Comparison of ENCODE assay signal across 8 cellular contexts in the genomic region with DNA sequence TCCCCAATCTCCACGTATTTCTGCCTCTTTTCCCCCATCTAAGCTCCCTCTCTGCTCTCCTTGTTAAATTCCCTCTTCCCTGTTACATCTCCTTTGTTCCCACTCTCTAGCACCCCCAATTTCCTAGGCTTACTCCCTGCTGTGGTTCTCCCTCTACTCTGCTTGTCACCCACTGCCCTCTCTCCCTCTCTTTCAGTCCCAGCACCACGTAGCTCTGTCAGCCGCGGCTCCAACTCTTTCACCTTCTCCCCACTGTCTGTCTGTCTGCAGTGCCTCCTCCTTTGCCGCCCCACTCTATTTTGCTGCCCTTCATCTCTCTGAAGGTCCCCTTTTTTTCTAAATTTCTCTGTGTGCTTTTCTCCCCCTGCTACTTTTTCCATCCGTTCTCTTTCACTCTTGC. TPM values are rescaled to one million over a fixed set of nuclear protein-coding genes. Genes with fewer than 3 reads are reported as not detected.
A peak's percentile ranks its signal among the peaks of the same experiment; 100 is the strongest.
DNase-seq lines count a peak whose midpoint lies in the region; ATAC-seq and TF ChIP-seq lines count a peak whose summit lies in the region.

No MANE protein-coding gene starts in this region.

- H3K36me3 Mint-ChIP-seq in chondrocyte (ENCODE audit: low read depth): peaks cover 35% of the 10 kb centered on the region

- H3K27ac ChIP-seq in HUES6 (ENCODE audit: low read depth, low read length): no peak overlapping the region
- no peak overlapping the region for H3K27ac ChIP-seq in mucosa of rectum (ENCODE audit: low read depth in 2 of 2, low read length in 2 of 2)

- no peaks in the 10 kb centered on the region for H3K27me3 Mint-ChIP-seq in chondrocyte (ENCODE audit: low read depth)

- H3K27me3 ChIP-seq in HUES6 (ENCODE audit: control insufficient read depth, insufficient read depth, low read length) (no peaks in the 10 kb centered on the region), mucosa of rectum (ENCODE audit: control insufficient read depth in 2 of 2, insufficient read depth in 2 of 2, low read length in 2 of 2) (no peaks in the 10 kb centered on the region)

- TF ChIP-seq CTCF in AG04449 (IDR thresholded peaks at IDR 0.05; ENCODE audit: insufficient read depth, low read length, missing control alignments) (no peak), chondrocyte (IDR thresholded peaks at IDR 0.05) (no peak)

- peaks cover 28% of the 10 kb centered on the region for H3K4me1 Mint-ChIP-seq in chondrocyte (ENCODE audit: low read depth)

- H3K4me1 ChIP-seq in HUES6 (ENCODE audit: control insufficient read depth, insufficient read depth, low read length): no peaks in the 10 kb centered on the region
- H3K4me1 ChIP-seq in mucosa of rectum (ENCODE audit: control insufficient read depth in 2 of 2, insufficient read depth in 2 of 2, low read length in 2 of 2): peaks cover 0 to 6% of the 10 kb centered on the region in 2 donors

- no peak for DNase-seq in AG04449 (ENCODE audit: low read depth, low spot score)
- DNase-seq in chondrocyte (ENCODE audit: low spot score): no peak
- DNase-seq in epidermal melanocyte (ENCODE audit: insufficient read length, low spot score): no peak
- DNase-seq in NCI-H2029 (lab: John Stamatoyannopoulos, UW): no peak
- no peak for DNase-seq in CD1c-positive myeloid dendritic cell (ENCODE audit: extremely low spot score)

- H3K36me3 ChIP-seq in HUES6 (ENCODE audit: control insufficient read depth, insufficient read depth, low read length): peaks cover 13% of the 10 kb centered on the region
- H3K36me3 ChIP-seq in mucosa of rectum (ENCODE audit: control insufficient read depth in 2 of 2, insufficient read depth in 2 of 2, low read length in 2 of 2): peaks cover 13 to 26% of the 10 kb centered on the region in 2 donors

- ATAC-seq in GM18909 (IDR thresholded peaks at IDR 0.05; ENCODE audit: poor library complexity, unreplicated experiment): no peak

- CTCF ChIA-PET in AG04449 (lab: Yijun Ruan, JAX): interaction anchor here (1.0 kb wide), 1 partner anchor 143 kb away, joined by 3 read pairs; no protein-coding TSS in a partner anchor

- peak overlapping the region; percentile 96 for H3K27ac Mint-ChIP-seq in chondrocyte (ENCODE audit: unreplicated experiment)

- H3K9me3 ChIP-seq in HUES6 (ENCODE audit: control insufficient read depth, insufficient read depth, low read depth, low read length) (peaks cover 39% of the 10 kb centered on the region), mucosa of rectum (ENCODE audit: control insufficient read depth in 2 of 2, low read length in 2 of 2) (peaks cover 10 to 16% of the 10 kb centered on the region in 2 donors)

- peak overlapping the region; percentile 85 for H3K4me3 ChIP-seq in AG04449 (ENCODE audit: low read depth, low read length)
- peak overlapping the region; percentile 94 for H3K4me3 ChIP-seq in HUES6 (ENCODE audit: low read depth, low read length)
- H3K4me3 ChIP-seq in mucosa of rectum (ENCODE audit: low read length in 2 of 2): peak overlapping the region; percentile 88 to 100

- H3K9me3 Mint-ChIP-seq in chondrocyte (ENCODE audit: low read depth): peaks cover 35% of the 10 kb centered on the region

- peak overlapping the region; percentile 99 for H3K4me3 Mint-ChIP-seq in chondrocyte (ENCODE audit: unreplicated experiment)

- POLR2A ChIA-PET in AG04449 (lab: Yijun Ruan, JAX): no interaction called here

- H3K9ac ChIP-seq in HUES6 (ENCODE audit: low read length) (peak overlapping the region; percentile 86), mucosa of rectum (ENCODE audit: low read depth in 1 of 2, low read length in 2 of 2) (peak overlapping the region; percentile 78 to 88)

RNA-seq across cellular contexts. Expression of a gene that starts 1.0 kb away (rescaled TPM):
- total RNA-seq in chondrocyte: 24.3 to 46.8 TPM (median 26.4 TPM) in 3 replicates

RNA-seq across cellular contexts. Expression of a gene that starts 45.2 kb away (rescaled TPM):
- total RNA-seq in chondrocyte: 12.8 to 18.6 TPM (median 13.6 TPM) in 3 replicates

RNA-seq across cellular contexts. Expression of a gene that starts 45.9 kb away (rescaled TPM):
- total RNA-seq in chondrocyte: 9.7 to 22.2 TPM (median 10.0 TPM) in 3 replicates
